20 cellular contexts compared by ENCODE assay signal in the genomic region with DNA sequence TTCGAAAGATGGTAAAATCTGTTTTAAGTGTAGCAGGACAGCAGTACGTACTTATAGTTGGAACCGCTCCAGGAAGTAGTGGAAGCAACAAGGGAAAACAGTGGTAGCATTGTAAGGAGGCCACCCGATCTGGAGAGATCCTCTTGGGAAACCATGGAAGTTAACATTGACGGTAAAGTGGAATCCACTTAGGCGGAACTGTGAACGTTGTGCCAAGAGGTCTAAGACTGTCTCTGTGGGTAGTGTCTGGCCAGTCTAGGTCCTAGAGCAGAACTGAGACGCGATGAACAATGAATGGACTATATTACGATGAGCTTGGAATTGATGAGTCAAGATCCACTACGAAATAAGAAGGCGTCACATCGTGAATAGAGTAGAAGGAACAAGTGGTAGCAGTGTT.
"Had no signal": no experiment of that assay in that cellular context is flagged by ENCODE, and none has a peak within 500 bp of the region (broad histone marks: within the 10 kb centered on the region; RNA-seq: fewer than 3 reads in every experiment).

No MANE protein-coding gene starts in this region.

- H3K27me3 Mint-ChIP-seq: activated CD4-positive, alpha-beta memory T cell treated with anti-CD3 and anti-CD28 coated beads for 36 hours; activated CD8-positive, alpha-beta memory T cell treated with anti-CD3 and anti-CD28 coated beads, Interleukin-2, amount 10 ng/mL, durations not matched to agents 7 days and 5 days had no signal

- H3K4me1 Mint-ChIP-seq: activated CD4-positive, alpha-beta T cell treated with anti-CD3 and anti-CD28 coated beads for 36 hours; activated CD8-positive, alpha-beta memory T cell treated with anti-CD3 and anti-CD28 coated beads, Interleukin-2, amount 10 ng/mL, durations not matched to agents 7 days and 5 days; naive B cell; stimulated activated naive B cell treated with anti-CD40 and anti-IgM and Interleukin-4, amounts not matched to agents 10 μg/mL and 1 μg/mL and 100 μg/mL, for 72 hours had no signal

- H3K4me3 Mint-ChIP-seq: activated CD4-positive, alpha-beta memory T cell treated with anti-CD3 and anti-CD28 coated beads for 36 hours; activated CD4-positive, alpha-beta T cell treated with anti-CD3 and anti-CD28 coated beads for 36 hours; activated CD8-positive, alpha-beta memory T cell treated with anti-CD3 and anti-CD28 coated beads, Interleukin-2, amount 10 ng/mL, durations not matched to agents 7 days and 5 days; activated naive CD8-positive, alpha-beta T cell; activated T-cell treated with anti-CD3 and anti-CD28 coated beads, Interleukin-2, amount 50 U/mL, for 24 hours; naive B cell; stimulated activated naive B cell treated with anti-CD40 and anti-IgM and Interleukin-4, amounts not matched to agents 10 μg/mL and 1 μg/mL and 100 μg/mL, for 72 hours had no signal

- H3K9me3 ChIP-seq: body of pancreas, pancreas, transverse colon had no signal

- FAIRE-seq: endothelial cell of umbilical vein, pancreas had no signal

- ATAC-seq: activated CD4-positive, alpha-beta T cell treated with anti-CD3 and anti-CD28 coated beads for 36 hours; activated CD8-positive, alpha-beta memory T cell treated with anti-CD3 and anti-CD28 coated beads, Interleukin-2, amount 10 ng/mL, durations not matched to agents 7 days and 5 days; body of pancreas; pancreas; stimulated activated naive B cell treated with anti-CD40 and anti-IgM and Interleukin-4, amounts not matched to agents 10 μg/mL and 1 μg/mL and 100 μg/mL, for 72 hours had no signal

- H3K9me3 Mint-ChIP-seq: activated CD4-positive, alpha-beta memory T cell treated with anti-CD3 and anti-CD28 coated beads for 36 hours; activated T-cell treated with anti-CD3 and anti-CD28 coated beads, Interleukin-2, amount 50 U/mL, for 24 hours had no signal

- H3K27ac Mint-ChIP-seq: activated CD4-positive, alpha-beta memory T cell treated with anti-CD3 and anti-CD28 coated beads for 36 hours; activated CD4-positive, alpha-beta T cell treated with anti-CD3 and anti-CD28 coated beads for 36 hours; activated CD8-positive, alpha-beta memory T cell treated with anti-CD3 and anti-CD28 coated beads, Interleukin-2, amount 10 ng/mL, durations not matched to agents 7 days and 5 days; activated naive CD8-positive, alpha-beta T cell; activated T-cell treated with anti-CD3 and anti-CD28 coated beads, Interleukin-2, amount 50 U/mL, for 24 hours; naive B cell; stimulated activated naive B cell treated with anti-CD40 and anti-IgM and Interleukin-4, amounts not matched to agents 10 μg/mL and 1 μg/mL and 100 μg/mL, for 72 hours had no signal

- DNase-seq: activated CD4-positive, alpha-beta memory T cell treated with anti-CD3 and anti-CD28 coated beads for 36 hours; activated CD4-positive, alpha-beta T cell treated with anti-CD3 and anti-CD28 coated beads for 36 hours; activated CD8-positive, alpha-beta memory T cell treated with anti-CD3 and anti-CD28 coated beads, Interleukin-2, amount 10 ng/mL, durations not matched to agents 7 days and 5 days; activated effector memory CD4-positive, alpha-beta T cell treated with anti-CD3 and anti-CD28 coated beads, Interleukin-2, amount 50 U/mL, for 16 hours; activated T-cell treated with anti-CD3 and anti-CD28 coated beads, Interleukin-2, amount 50 U/mL, for 24 hours; amniotic stem cell; body of pancreas; central memory CD4-positive, alpha-beta T cell; effector CD8-positive, alpha-beta T cell; foreskin fibroblast; left cardiac atrium; naive B cell; pancreas; stimulated activated CD4-positive, alpha-beta T cell treated with anti-CD3 and anti-CD28 coated beads, Interleukin-2, amount 100 ng/mL, for 48 hours; stimulated activated naive B cell treated with anti-CD40 and anti-IgM and Interleukin-4, amounts not matched to agents 10 μg/mL and 1 μg/mL and 100 μg/mL, for 72 hours; transverse colon had no signal

- H3K27me3 ChIP-seq: body of pancreas, pancreas, transverse colon had no signal

- H3K27ac ChIP-seq: body of pancreas, coronary artery, pancreas, transverse colon, VCaP had no signal

- H3K4me3 ChIP-seq: body of pancreas, coronary artery, pancreas, transverse colon had no signal

- H3K36me3 Mint-ChIP-seq: activated CD4-positive, alpha-beta memory T cell treated with anti-CD3 and anti-CD28 coated beads for 36 hours; activated CD8-positive, alpha-beta memory T cell treated with anti-CD3 and anti-CD28 coated beads, Interleukin-2, amount 10 ng/mL, durations not matched to agents 7 days and 5 days; activated naive CD8-positive, alpha-beta T cell; naive B cell; stimulated activated naive B cell treated with anti-CD40 and anti-IgM and Interleukin-4, amounts not matched to agents 10 μg/mL and 1 μg/mL and 100 μg/mL, for 72 hours had no signal

- H3K4me1 ChIP-seq: body of pancreas, pancreas, transverse colon had no signal

- H3K36me3 ChIP-seq: pancreas, transverse colon had no signal
